1 cellular context compared by ENCODE assay signal in the genomic region with DNA sequence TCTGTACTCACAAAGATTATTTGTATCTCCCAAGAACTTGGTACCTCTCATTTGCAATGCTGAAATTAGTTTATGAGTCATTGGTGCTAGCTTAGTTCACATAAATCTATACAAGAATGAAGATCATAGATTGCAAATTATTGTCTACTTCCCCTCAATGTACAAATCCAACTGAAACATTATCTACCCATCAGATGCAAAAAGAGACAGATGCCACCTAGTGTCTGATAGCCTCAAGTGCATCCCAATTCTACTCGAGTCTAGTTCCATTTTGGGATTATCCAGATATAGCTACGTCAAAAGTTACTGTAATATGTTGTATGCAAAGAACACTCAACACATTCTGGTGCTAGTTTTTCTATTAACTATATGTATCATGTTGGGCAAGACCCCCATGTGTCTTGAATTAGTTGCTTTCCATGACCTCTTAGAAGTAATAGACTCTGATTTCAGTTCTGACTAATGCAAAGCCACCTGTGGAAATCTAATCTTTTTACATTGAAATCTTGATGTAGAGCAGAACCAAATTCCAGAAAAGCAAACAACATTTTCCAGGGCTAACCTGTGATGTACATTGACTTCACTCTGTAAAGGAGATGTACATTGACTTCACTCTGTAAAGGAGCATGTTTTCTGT.
TF ChIP-seq lines count a peak whose summit lies in the region.

No MANE protein-coding gene starts in this region.

TF ChIP-seq in GM23338, 12 proteins besides CTCF, POLR2A, EP300 and RAD21 (continued from another document):
- TF ChIP-seq, protein P1, sequence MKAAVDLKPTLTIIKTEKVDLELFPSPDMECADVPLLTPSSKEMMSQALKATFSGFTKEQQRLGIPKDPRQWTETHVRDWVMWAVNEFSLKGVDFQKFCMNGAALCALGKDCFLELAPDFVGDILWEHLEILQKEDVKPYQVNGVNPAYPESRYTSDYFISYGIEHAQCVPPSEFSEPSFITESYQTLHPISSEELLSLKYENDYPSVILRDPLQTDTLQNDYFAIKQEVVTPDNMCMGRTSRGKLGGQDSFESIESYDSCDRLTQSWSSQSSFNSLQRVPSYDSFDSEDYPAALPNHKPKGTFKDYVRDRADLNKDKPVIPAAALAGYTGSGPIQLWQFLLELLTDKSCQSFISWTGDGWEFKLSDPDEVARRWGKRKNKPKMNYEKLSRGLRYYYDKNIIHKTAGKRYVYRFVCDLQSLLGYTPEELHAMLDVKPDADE (IDR thresholded peaks at IDR 0.05), result no peak
- TF ChIP-seq ZNF114 (CRISPR knock-in tag; IDR thresholded peaks at IDR 0.05), result no peak
- TF ChIP-seq, protein P2, sequence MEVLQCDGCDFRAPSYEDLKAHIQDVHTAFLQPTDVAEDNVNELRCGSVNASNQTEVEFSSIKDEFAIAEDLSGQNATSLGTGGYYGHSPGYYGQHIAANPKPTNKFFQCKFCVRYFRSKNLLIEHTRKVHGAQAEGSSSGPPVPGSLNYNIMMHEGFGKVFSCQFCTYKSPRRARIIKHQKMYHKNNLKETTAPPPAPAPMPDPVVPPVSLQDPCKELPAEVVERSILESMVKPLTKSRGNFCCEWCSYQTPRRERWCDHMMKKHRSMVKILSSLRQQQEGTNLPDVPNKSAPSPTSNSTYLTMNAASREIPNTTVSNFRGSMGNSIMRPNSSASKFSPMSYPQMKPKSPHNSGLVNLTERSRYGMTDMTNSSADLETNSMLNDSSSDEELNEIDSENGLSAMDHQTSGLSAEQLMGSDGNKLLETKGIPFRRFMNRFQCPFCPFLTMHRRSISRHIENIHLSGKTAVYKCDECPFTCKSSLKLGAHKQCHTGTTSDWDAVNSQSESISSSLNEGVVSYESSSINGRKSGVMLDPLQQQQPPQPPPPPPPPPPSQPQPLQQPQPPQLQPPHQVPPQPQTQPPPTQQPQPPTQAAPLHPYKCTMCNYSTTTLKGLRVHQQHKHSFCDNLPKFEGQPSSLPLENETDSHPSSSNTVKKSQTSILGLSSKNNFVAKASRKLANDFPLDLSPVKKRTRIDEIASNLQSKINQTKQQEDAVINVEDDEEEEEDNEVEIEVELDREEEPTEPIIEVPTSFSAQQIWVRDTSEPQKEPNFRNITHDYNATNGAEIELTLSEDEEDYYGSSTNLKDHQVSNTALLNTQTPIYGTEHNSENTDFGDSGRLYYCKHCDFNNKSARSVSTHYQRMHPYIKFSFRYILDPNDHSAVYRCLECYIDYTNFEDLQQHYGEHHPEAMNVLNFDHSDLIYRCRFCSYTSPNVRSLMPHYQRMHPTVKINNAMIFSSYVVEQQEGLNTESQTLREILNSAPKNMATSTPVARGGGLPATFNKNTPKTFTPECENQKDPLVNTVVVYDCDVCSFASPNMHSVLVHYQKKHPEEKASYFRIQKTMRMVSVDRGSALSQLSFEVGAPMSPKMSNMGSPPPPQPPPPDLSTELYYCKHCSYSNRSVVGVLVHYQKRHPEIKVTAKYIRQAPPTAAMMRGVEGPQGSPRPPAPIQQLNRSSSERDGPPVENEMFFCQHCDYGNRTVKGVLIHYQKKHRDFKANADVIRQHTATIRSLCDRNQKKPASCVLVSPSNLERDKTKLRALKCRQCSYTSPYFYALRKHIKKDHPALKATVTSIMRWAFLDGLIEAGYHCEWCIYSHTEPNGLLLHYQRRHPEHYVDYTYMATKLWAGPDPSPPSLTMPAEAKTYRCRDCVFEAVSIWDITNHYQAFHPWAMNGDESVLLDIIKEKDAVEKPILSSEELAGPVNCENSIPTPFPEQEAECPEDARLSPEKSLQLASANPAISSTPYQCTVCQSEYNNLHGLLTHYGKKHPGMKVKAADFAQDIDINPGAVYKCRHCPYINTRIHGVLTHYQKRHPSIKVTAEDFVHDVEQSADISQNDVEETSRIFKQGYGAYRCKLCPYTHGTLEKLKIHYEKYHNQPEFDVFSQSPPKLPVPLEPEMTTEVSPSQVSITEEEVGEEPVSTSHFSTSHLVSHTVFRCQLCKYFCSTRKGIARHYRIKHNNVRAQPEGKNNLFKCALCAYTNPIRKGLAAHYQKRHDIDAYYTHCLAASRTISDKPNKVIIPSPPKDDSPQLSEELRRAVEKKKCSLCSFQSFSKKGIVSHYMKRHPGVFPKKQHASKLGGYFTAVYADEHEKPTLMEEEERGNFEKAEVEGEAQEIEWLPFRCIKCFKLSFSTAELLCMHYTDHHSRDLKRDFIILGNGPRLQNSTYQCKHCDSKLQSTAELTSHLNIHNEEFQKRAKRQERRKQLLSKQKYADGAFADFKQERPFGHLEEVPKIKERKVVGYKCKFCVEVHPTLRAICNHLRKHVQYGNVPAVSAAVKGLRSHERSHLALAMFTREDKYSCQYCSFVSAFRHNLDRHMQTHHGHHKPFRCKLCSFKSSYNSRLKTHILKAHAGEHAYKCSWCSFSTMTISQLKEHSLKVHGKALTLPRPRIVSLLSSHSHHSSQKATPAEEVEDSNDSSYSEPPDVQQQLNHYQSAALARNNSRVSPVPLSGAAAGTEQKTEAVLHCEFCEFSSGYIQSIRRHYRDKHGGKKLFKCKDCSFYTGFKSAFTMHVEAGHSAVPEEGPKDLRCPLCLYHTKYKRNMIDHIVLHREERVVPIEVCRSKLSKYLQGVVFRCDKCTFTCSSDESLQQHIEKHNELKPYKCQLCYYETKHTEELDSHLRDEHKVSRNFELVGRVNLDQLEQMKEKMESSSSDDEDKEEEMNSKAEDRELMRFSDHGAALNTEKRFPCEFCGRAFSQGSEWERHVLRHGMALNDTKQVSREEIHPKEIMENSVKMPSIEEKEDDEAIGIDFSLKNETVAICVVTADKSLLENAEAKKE (CRISPR knock-in tag; IDR thresholded peaks at IDR 0.05), result no peak
- TF ChIP-seq EZH2 (IDR thresholded peaks at IDR 0.05; ENCODE audit: low read depth, unreplicated experiment), result no peak
- TF ChIP-seq CREB1 (CRISPR knock-in tag; IDR thresholded peaks at IDR 0.05; ENCODE audit: low read depth), result no peak
- TF ChIP-seq NANOG (IDR thresholded peaks at IDR 0.05; ENCODE audit: borderline replicate concordance), result no peak
